ENCODE assay signal across 11 cellular contexts in the genomic region with DNA sequence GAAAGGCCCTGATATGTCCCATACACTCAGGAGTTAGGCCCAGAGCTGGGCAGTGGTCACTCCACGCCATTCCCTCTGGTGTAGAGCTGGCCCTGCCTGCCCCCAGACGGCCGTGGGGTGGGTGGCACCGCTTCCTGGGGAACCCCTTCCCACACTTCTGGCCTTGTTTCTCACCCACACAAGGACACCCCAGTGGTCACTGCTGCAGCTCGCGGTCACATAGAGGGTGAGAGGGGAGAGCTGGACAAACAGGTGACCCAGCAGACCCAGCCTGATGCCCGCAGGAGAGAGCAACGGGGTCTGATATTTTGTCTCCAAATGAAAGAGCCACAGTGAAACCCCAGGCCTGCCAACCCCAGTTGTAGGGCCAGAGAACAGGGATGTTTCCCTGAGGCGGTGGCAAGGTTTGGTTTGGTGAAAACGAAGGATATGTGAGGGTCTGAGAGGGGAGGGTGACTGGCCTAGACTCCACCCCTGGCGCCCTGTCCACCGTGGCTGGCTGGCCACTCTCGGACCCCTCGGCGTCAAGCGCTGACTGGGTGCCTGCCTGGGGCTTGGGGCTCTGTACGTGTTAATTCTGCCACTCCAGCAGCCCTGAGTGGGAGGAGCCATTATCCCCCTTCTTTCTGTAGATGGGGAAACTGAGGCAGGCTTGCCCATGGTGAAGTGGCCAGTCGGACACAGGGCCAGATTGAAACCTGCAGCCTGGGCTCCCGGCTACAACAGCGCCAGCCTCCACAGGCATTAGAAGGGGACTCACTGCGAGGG.
DNase-seq lines count a peak whose midpoint lies in the region; ATAC-seq and TF ChIP-seq lines count a peak whose summit lies in the region.
"Had no signal": no experiment of that assay in that cellular context is flagged by ENCODE, and none has a peak within 500 bp of the region (broad histone marks: within the 10 kb centered on the region; RNA-seq: fewer than 3 reads in every experiment).

No MANE protein-coding gene starts in this region.

- no peaks in the 10 kb centered on the region for H3K9me2 ChIP-seq in Loucy (replicated peaks; ENCODE audit: low read depth, low read length)

- ATAC-seq in left lung (no peak), thoracic aorta (ENCODE audit: insufficient number of reproducible peaks, low FRiP score, low read depth) (no peak), GM18868 (IDR thresholded peaks at IDR 0.05; ENCODE audit: unreplicated experiment) (no peak)
- no peak for ATAC-seq in stimulated activated memory B cell treated with anti-CD40 and anti-IgM and Interleukin-4, amounts not matched to agents 10 μg/mL and 1 μg/mL and 100 μg/mL, for 72 hours

- H3K36me3 Mint-ChIP-seq in stimulated activated memory B cell treated with anti-CD40 and anti-IgM and Interleukin-4, amounts not matched to agents 10 μg/mL and 1 μg/mL and 100 μg/mL, for 72 hours, result no peaks in the 10 kb centered on the region

- H3K4me1 Mint-ChIP-seq in stimulated activated memory B cell treated with anti-CD40 and anti-IgM and Interleukin-4, amounts not matched to agents 10 μg/mL and 1 μg/mL and 100 μg/mL, for 72 hours, result peaks cover 26% of the 10 kb centered on the region

- intact Hi-C loops in left lung (cut with DNase I), result loop anchor here in 1 of 2 donors (10.0 kb wide), 1 partner anchor 74 kb away; no protein-coding TSS in a partner anchor

- no peak for TF ChIP-seq CTCF in Loucy (conservative IDR thresholded peaks at IDR 0.05; ENCODE audit: low read length)
- no peak for TF ChIP-seq CTCF in cardiac fibroblast (IDR thresholded peaks at IDR 0.05; ENCODE audit: low read depth, low read length)
- no peak for TF ChIP-seq CTCF in left lung (IDR thresholded peaks at IDR 0.05)
- no peak for TF ChIP-seq CTCF in thoracic aorta (IDR thresholded peaks at IDR 0.05)

- no peaks in the 10 kb centered on the region for H3F3A ChIP-seq in Loucy (ENCODE audit: low read depth)

- H3K4me2 ChIP-seq in Loucy (ENCODE audit: low read depth, low read length, poor library complexity, severe bottlenecking), result peak overlapping the region; percentile 98

- no peaks in the 10 kb centered on the region for H3K9me3 Mint-ChIP-seq in stimulated activated memory B cell treated with anti-CD40 and anti-IgM and Interleukin-4, amounts not matched to agents 10 μg/mL and 1 μg/mL and 100 μg/mL, for 72 hours
- H3K9me3 Mint-ChIP-seq: dendritic cell treated with granulocyte-macrophage colony-stimulating factor and Interleukin-4, amounts not matched to agents 40 ng/mL and 50 ng/mL, for 4 days had no signal

- peaks cover 100% of the 10 kb centered on the region for H3K79me2 ChIP-seq in Loucy (ENCODE audit: insufficient read depth, low read length)

- no peaks in the 10 kb centered on the region for H3K27me3 Mint-ChIP-seq in stimulated activated memory B cell treated with anti-CD40 and anti-IgM and Interleukin-4, amounts not matched to agents 10 μg/mL and 1 μg/mL and 100 μg/mL, for 72 hours
- H3K27me3 Mint-ChIP-seq: dendritic cell treated with granulocyte-macrophage colony-stimulating factor and Interleukin-4, amounts not matched to agents 40 ng/mL and 50 ng/mL, for 4 days had no signal

- H3K27ac ChIP-seq in left lung, result peak overlapping the region; percentile 97 to 98
- H3K27ac ChIP-seq in thoracic aorta, result peak overlapping the region; percentile 96 to 98

- DNase-seq in cardiac fibroblast (ENCODE audit: low read depth in 2 of 2) (no peak), left lung (peak; percentile 32 to 59), thoracic aorta (ENCODE audit: low spot score) (no peak), HPDE6-E6E7 (ENCODE audit: extremely low spot score) (no peak), SW 1271 (lab: John Stamatoyannopoulos, UW) (no peak)
- DNase-seq: SHP77 treated with DMSO at 0.1 percent for 48 hours; stimulated activated CD4-positive, alpha-beta T cell treated with anti-CD3 and anti-CD28 coated beads, Interleukin-2, amount 100 ng/mL, for 48 hours had no signal

- peak overlapping the region; percentile 100 for H3K9ac ChIP-seq in Loucy (ENCODE audit: low read depth, low read length, poor library complexity, severe bottlenecking)

- H3K36me3 ChIP-seq in Loucy (ENCODE audit: insufficient read depth, low read length), result peaks cover 81% of the 10 kb centered on the region; the same call in 1 of the 2 replicates
- H3K36me3 ChIP-seq in left lung, result peaks cover 0 to 29% of the 10 kb centered on the region in 2 donors
- no peaks in the 10 kb centered on the region for H3K36me3 ChIP-seq in thoracic aorta

- no peak overlapping the region for H2AFZ ChIP-seq in Loucy (ENCODE audit: low read length)

- peak overlapping the region; percentile 88 for H3K4me3 ChIP-seq in Loucy (ENCODE audit: low read length, poor library complexity, severe bottlenecking)
- H3K4me3 ChIP-seq in cardiac fibroblast (replicated peaks in 1 of 2; ENCODE audit: low read depth in 2 of 2, low read length in 2 of 2), result peak overlapping the region; percentile 2 to 72
- H3K4me3 ChIP-seq in left lung, result peak overlapping the region; percentile 32 to 75
- H3K4me3 ChIP-seq in thoracic aorta, result peak overlapping the region; percentile 86

- peaks cover 19% of the 10 kb centered on the region for H3K27me3 ChIP-seq in Loucy (ENCODE audit: insufficient read depth, low read length, poor library complexity, severe bottlenecking)
- H3K27me3 ChIP-seq in left lung, result no peaks in the 10 kb centered on the region
- H3K27me3 ChIP-seq in thoracic aorta (replicated peaks; ENCODE audit: insufficient read depth), result no peaks in the 10 kb centered on the region

- no peak overlapping the region for H3K4me3 Mint-ChIP-seq in stimulated activated memory B cell treated with anti-CD40 and anti-IgM and Interleukin-4, amounts not matched to agents 10 μg/mL and 1 μg/mL and 100 μg/mL, for 72 hours
- H3K4me3 Mint-ChIP-seq: dendritic cell treated with granulocyte-macrophage colony-stimulating factor and Interleukin-4, amounts not matched to agents 40 ng/mL and 50 ng/mL, for 4 days had no signal

- H3K9me3 ChIP-seq in Loucy (ENCODE audit: insufficient read depth, low read depth, low read length) (no peaks in the 10 kb centered on the region), left lung (no peaks in the 10 kb centered on the region), thoracic aorta (no peaks in the 10 kb centered on the region)

- no peak overlapping the region for H3K27ac Mint-ChIP-seq in stimulated activated memory B cell treated with anti-CD40 and anti-IgM and Interleukin-4, amounts not matched to agents 10 μg/mL and 1 μg/mL and 100 μg/mL, for 72 hours
- H3K27ac Mint-ChIP-seq: dendritic cell treated with granulocyte-macrophage colony-stimulating factor and Interleukin-4, amounts not matched to agents 40 ng/mL and 50 ng/mL, for 4 days had no signal

- H3K4me1 ChIP-seq in Loucy (ENCODE audit: insufficient read depth, low read length, poor library complexity, severe bottlenecking) (peaks cover 34% of the 10 kb centered on the region), left lung (peaks cover 41 to 88% of the 10 kb centered on the region in 2 donors), thoracic aorta (ENCODE audit: control insufficient read depth in 1 of 2, low read depth in 2 of 2) (peaks cover 46 to 87% of the 10 kb centered on the region in 2 donors)

- peaks cover 78% of the 10 kb centered on the region for H4K20me1 ChIP-seq in Loucy (ENCODE audit: insufficient read depth, low read length, poor library complexity, severe bottlenecking)

Comparison
In these comparisons a context has a peak if more than half of its experiments do, and no peak if none do; other contexts are left out.
1. H3K4me3 ChIP-seq: peak in every context shown above with its lines; median percentile 88 in Loucy; 86 in thoracic aorta; 54 in left lung; 37 in cardiac fibroblast.
2. DNase-seq: peak in left lung (2 of 2); none in cardiac fibroblast (0 of 2), thoracic aorta (single experiment), HPDE6-E6E7 (single experiment) and SW 1271 (0 of 2).